ENCODE assay signal across 11 cellular contexts in the genomic region with DNA sequence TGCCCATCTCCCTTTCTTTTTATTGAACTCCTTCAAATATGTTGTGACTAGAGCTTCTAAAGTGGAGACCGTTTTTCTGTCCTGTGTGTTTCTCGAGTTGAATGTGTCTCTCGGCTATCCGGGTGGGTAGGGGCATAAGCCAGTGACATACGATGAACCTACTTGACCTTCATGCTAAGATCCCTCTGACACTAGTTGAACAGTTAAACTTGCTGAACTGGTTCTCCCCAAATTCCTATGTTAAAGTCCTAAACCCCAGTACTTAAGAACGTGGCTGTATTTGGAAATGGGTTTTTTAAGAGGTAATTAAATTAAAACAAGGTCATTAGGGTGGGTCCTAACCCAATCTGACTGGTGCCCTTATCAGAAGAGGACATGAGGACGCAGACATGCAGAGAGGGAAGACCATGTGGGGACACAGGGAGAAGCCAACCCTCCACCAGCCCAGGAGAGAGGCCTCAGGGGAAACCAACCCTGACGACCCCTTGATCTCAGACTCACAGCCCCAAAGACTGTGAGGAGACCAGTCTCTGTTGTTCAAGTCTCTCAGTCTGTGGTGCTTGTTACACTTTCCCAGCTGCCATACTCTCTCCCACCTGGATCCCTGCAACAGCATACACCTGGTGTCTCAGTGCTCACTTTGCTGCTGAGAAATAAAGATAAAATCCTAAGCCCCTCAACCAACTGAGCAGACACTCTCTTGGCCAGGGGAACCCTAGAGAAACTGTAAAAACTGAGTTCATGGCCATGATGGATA.
DNase-seq lines count a peak whose midpoint lies in the region; ATAC-seq and TF ChIP-seq lines count a peak whose summit lies in the region.
"Had no signal": no experiment of that assay in that cellular context is flagged by ENCODE, and none has a peak within 500 bp of the region (broad histone marks: within the 10 kb centered on the region; RNA-seq: fewer than 3 reads in every experiment).

No MANE protein-coding gene starts in this region.

- ATAC-seq in activated CD8-positive, alpha-beta memory T cell treated with anti-CD3 and anti-CD28 coated beads, Interleukin-2, amount 10 ng/mL, durations not matched to agents 7 days and 5 days: no peak
- ATAC-seq in activated naive CD8-positive, alpha-beta T cell treated with anti-CD3 and anti-CD28 coated beads, Interleukin-2, amount 10 ng/mL, durations not matched to agents 7 days and 5 days (ENCODE audit: low read depth): no peak
- no peak for ATAC-seq in gastroesophageal sphincter

- H3K27me3 Mint-ChIP-seq in activated CD8-positive, alpha-beta memory T cell treated with anti-CD3 and anti-CD28 coated beads, Interleukin-2, amount 10 ng/mL, durations not matched to agents 7 days and 5 days: peaks cover 82% of the 10 kb centered on the region
- H3K27me3 Mint-ChIP-seq in activated naive CD8-positive, alpha-beta T cell treated with anti-CD3 and anti-CD28 coated beads, Interleukin-2, amount 10 ng/mL, durations not matched to agents 7 days and 5 days: peaks cover 84% of the 10 kb centered on the region

- H3K4me3 ChIP-seq in HL-60 (replicated peaks; ENCODE audit: insufficient read depth, low read length) (no peak overlapping the region), smooth muscle cell (no peak overlapping the region), ascending aorta (no peak overlapping the region), gastroesophageal sphincter (no peak overlapping the region)
- H3K4me3 ChIP-seq: tibial nerve had no signal

- peak overlapping the region; percentile 80 for H3K27ac ChIP-seq in HL-60 (replicated peaks)
- H3K27ac ChIP-seq in smooth muscle cell (ENCODE audit: low read depth): no peak overlapping the region
- H3K27ac ChIP-seq in ascending aorta: no peak overlapping the region
- no peak overlapping the region for H3K27ac ChIP-seq in gastroesophageal sphincter
- H3K27ac ChIP-seq: tibial nerve had no signal

- no peak overlapping the region for H2AFZ ChIP-seq in smooth muscle cell (ENCODE audit: low read depth)

- TF ChIP-seq EP300 in gastroesophageal sphincter (IDR thresholded peaks at IDR 0.05): no peak

- no peaks in the 10 kb centered on the region for H3K27me3 ChIP-seq in HL-60 (ENCODE audit: insufficient read depth, poor library complexity, severe bottlenecking)
- H3K27me3 ChIP-seq in smooth muscle cell (ENCODE audit: low read depth): no peaks in the 10 kb centered on the region
- H3K27me3 ChIP-seq in ascending aorta: no peaks in the 10 kb centered on the region
- no peaks in the 10 kb centered on the region for H3K27me3 ChIP-seq in gastroesophageal sphincter
- H3K27me3 ChIP-seq: tibial nerve had no signal

- peaks cover 23% of the 10 kb centered on the region for H3K4me1 Mint-ChIP-seq in activated CD8-positive, alpha-beta memory T cell treated with anti-CD3 and anti-CD28 coated beads, Interleukin-2, amount 10 ng/mL, durations not matched to agents 7 days and 5 days
- peaks cover 17% of the 10 kb centered on the region for H3K4me1 Mint-ChIP-seq in activated naive CD8-positive, alpha-beta T cell treated with anti-CD3 and anti-CD28 coated beads, Interleukin-2, amount 10 ng/mL, durations not matched to agents 7 days and 5 days

- no peak for DNase-seq in activated CD8-positive, alpha-beta memory T cell treated with anti-CD3 and anti-CD28 coated beads, Interleukin-2, amount 10 ng/mL, durations not matched to agents 7 days and 5 days
- DNase-seq in activated CD8-positive, alpha-beta memory T cell treated with anti-CD3 and anti-CD28 coated beads for 24 hours: no peak
- DNase-seq in HL-60 (ENCODE audit: low read depth in 1 of 2, low spot score in 1 of 2) (no peak), smooth muscle cell (lab: John Stamatoyannopoulos, UW; ENCODE audit: unreplicated experiment) (no peak), ACHN (no peak), ascending aorta (ENCODE audit: low spot score in 2 of 2) (no peak)
- DNase-seq in activated naive CD8-positive, alpha-beta T cell treated with anti-CD3 and anti-CD28 coated beads, Interleukin-2, amount 10 ng/mL, durations not matched to agents 7 days and 5 days: peak; percentile 30
- DNase-seq: activated CD4-positive, CD25-positive, alpha-beta regulatory T cell treated with anti-CD3 and anti-CD28 coated beads, Interleukin-2, amount 50 U/mL, for 72 hours; midbrain had no signal

- in situ Hi-C loops in ACHN (cut with HindIII; ENCODE audit: low pct_ligation_motif_present, low pct_unique_long_range_greater_than_20kb, low sequenced_read_pairs): no loop called here

- H3K9ac ChIP-seq in smooth muscle cell (ENCODE audit: low read depth): no peak overlapping the region

- CTCF ChIA-PET in activated CD8-positive, alpha-beta memory T cell treated with anti-CD3 and anti-CD28 coated beads, Interleukin-2, amount 10 ng/mL, durations not matched to agents 7 days and 5 days (lab: Charles Lee): interaction anchor here (1.4 to 2.2 kb wide), 3 partner anchors 13 to 92 kb away, joined by 5 to 10 read pairs (median 6); no protein-coding TSS in a partner anchor

- intact Hi-C loops in ascending aorta (cut with DNase I): no loop called here

- H3K9me3 Mint-ChIP-seq in activated CD8-positive, alpha-beta memory T cell treated with anti-CD3 and anti-CD28 coated beads, Interleukin-2, amount 10 ng/mL, durations not matched to agents 7 days and 5 days (ENCODE audit: low read depth): peaks cover 2% of the 10 kb centered on the region
- H3K9me3 Mint-ChIP-seq in activated naive CD8-positive, alpha-beta T cell treated with anti-CD3 and anti-CD28 coated beads, Interleukin-2, amount 10 ng/mL, durations not matched to agents 7 days and 5 days: no peaks in the 10 kb centered on the region

- peak overlapping the region; percentile 32 for H3K4me3 Mint-ChIP-seq in activated CD8-positive, alpha-beta memory T cell treated with anti-CD3 and anti-CD28 coated beads, Interleukin-2, amount 10 ng/mL, durations not matched to agents 7 days and 5 days
- H3K4me3 Mint-ChIP-seq in activated naive CD8-positive, alpha-beta T cell treated with anti-CD3 and anti-CD28 coated beads, Interleukin-2, amount 10 ng/mL, durations not matched to agents 7 days and 5 days: peak overlapping the region; percentile 56

- H3K27ac Mint-ChIP-seq in activated CD8-positive, alpha-beta memory T cell treated with anti-CD3 and anti-CD28 coated beads, Interleukin-2, amount 10 ng/mL, durations not matched to agents 7 days and 5 days: peak overlapping the region; percentile 74
- H3K27ac Mint-ChIP-seq in activated naive CD8-positive, alpha-beta T cell treated with anti-CD3 and anti-CD28 coated beads, Interleukin-2, amount 10 ng/mL, durations not matched to agents 7 days and 5 days: peak overlapping the region; percentile 39

- H3K9me3 ChIP-seq in smooth muscle cell (replicated peaks; ENCODE audit: low read depth) (no peaks in the 10 kb centered on the region), ascending aorta (no peaks in the 10 kb centered on the region), gastroesophageal sphincter (no peaks in the 10 kb centered on the region)
- H3K9me3 ChIP-seq: tibial nerve had no signal

- WGBS in smooth muscle cell (ENCODE audit: low lambda C conversion rate): 79% methylated on average over 8 of the region's 8 CpGs
- 74 to 91% methylated on average over 5 to 7 of the region's 8 CpGs for WGBS in gastroesophageal sphincter (ENCODE audit: low coverage in 1 of 2), 2 donors

- H3K36me3 Mint-ChIP-seq in activated CD8-positive, alpha-beta memory T cell treated with anti-CD3 and anti-CD28 coated beads, Interleukin-2, amount 10 ng/mL, durations not matched to agents 7 days and 5 days: peaks cover 11% of the 10 kb centered on the region
- no peaks in the 10 kb centered on the region for H3K36me3 Mint-ChIP-seq in activated naive CD8-positive, alpha-beta T cell treated with anti-CD3 and anti-CD28 coated beads, Interleukin-2, amount 10 ng/mL, durations not matched to agents 7 days and 5 days

- no peaks in the 10 kb centered on the region for H3K4me1 ChIP-seq in smooth muscle cell (ENCODE audit: low read depth)
- H3K4me1 ChIP-seq in ascending aorta: no peaks in the 10 kb centered on the region
- no peaks in the 10 kb centered on the region for H3K4me1 ChIP-seq in gastroesophageal sphincter
- H3K4me1 ChIP-seq: tibial nerve had no signal

- H3K4me2 ChIP-seq in smooth muscle cell: peak overlapping the region; percentile 7

- no peaks in the 10 kb centered on the region for H3K79me2 ChIP-seq in smooth muscle cell (ENCODE audit: low read depth)

- POLR2A ChIA-PET in activated naive CD8-positive, alpha-beta T cell treated with anti-CD3 and anti-CD28 coated beads, Interleukin-2, amount 10 ng/mL, durations not matched to agents 7 days and 5 days (lab: Charles Lee): interaction anchor here (0.7 to 1.0 kb wide), 2 partner anchors 394 to 521 kb away, joined by 3 read pairs; no protein-coding TSS in a partner anchor

- no peaks in the 10 kb centered on the region for H4K20me1 ChIP-seq in smooth muscle cell (ENCODE audit: low read depth)

- TF ChIP-seq POLR2A in gastroesophageal sphincter (IDR thresholded peaks at IDR 0.05): no peak

- TF ChIP-seq CTCF in HL-60 (IDR thresholded peaks at IDR 0.05; ENCODE audit: insufficient read depth, low read length): no peak
- no peak for TF ChIP-seq CTCF in smooth muscle cell (IDR thresholded peaks at IDR 0.05; ENCODE audit: borderline replicate concordance, insufficient read depth, poor library complexity, severe bottlenecking)
- no peak for TF ChIP-seq CTCF in ascending aorta (IDR thresholded peaks at IDR 0.05)
- TF ChIP-seq CTCF in gastroesophageal sphincter (IDR thresholded peaks at IDR 0.05): no peak

- H3K36me3 ChIP-seq in smooth muscle cell (ENCODE audit: low read depth): no peaks in the 10 kb centered on the region
- H3K36me3 ChIP-seq in ascending aorta: no peaks in the 10 kb centered on the region
- H3K36me3 ChIP-seq in gastroesophageal sphincter: no peaks in the 10 kb centered on the region
- H3K36me3 ChIP-seq: tibial nerve had no signal

- H3F3A ChIP-seq in smooth muscle cell (ENCODE audit: low read depth): no peaks in the 10 kb centered on the region
